Comparison of ENCODE assay signal across 2 cellular contexts in the genomic region with DNA sequence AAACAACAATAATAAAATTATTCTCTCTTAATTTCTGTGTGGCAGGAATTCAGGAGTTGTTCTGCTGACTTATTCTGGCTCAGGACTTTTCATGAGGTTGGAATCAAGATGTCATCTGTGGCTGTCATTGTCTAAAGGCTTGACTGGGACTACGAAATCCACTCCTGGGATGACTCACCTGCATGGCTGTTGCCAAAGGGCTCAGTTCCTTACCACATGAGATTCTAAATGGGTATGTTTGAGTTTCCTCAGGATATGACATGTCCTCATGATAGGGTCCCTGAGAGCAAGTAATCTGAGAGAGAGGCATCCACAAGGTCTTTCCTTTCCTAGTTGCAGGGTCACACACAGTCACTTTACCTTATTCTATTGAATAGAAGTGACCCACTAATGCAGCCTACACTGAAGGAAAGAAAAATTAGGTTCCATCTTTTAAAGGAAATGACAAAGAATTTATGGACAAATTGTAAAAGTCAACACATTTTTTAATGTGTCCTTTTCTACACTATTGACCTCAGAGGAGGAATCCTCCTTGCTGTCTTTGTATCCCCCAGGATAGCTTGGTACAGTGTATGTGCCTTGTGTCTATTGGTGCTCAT.
A peak's percentile ranks its signal among the peaks of the same experiment; 100 is the strongest.
TF ChIP-seq lines count a peak whose summit lies in the region.

No MANE protein-coding gene starts in this region.

TF ChIP-seq in endothelial cell of umbilical vein, 7 proteins besides CTCF, POLR2A, EP300 and RAD21 (continued from another document):
- TF ChIP-seq FOS (IDR thresholded peaks at IDR 0.05; ENCODE audit: borderline replicate concordance, insufficient read depth, low read length) (peak; percentile 98), JUN (IDR thresholded peaks at IDR 0.05; ENCODE audit: borderline replicate concordance, insufficient read depth, insufficient read length, low read depth) (peak; percentile 73), EZH2 (IDR thresholded peaks at IDR 0.05; ENCODE audit: borderline replicate concordance, low read depth, low read length, severe bottlenecking) (no peak), GATA2 (IDR thresholded peaks at IDR 0.05; ENCODE audit: insufficient read depth, insufficient read length, low read depth, low read length) (peak; percentile 83)

TF ChIP-seq in HEK293T, 16 proteins besides CTCF, POLR2A, EP300 and RAD21 (continued from another document):
- TF ChIP-seq PKNOX1 (IDR thresholded peaks at IDR 0.05): no peak
- TF ChIP-seq LEF1 (IDR thresholded peaks at IDR 0.05; ENCODE audit: borderline replicate concordance): no peak
- TF ChIP-seq BHLHE40 (IDR thresholded peaks at IDR 0.05; ENCODE audit: borderline replicate concordance): no peak
- TF ChIP-seq SUZ12 (IDR thresholded peaks at IDR 0.05): no peak
- no peak for TF ChIP-seq SP1 (IDR thresholded peaks at IDR 0.05)
